ENCODE assay signal across 1 cellular context in the genomic region with DNA sequence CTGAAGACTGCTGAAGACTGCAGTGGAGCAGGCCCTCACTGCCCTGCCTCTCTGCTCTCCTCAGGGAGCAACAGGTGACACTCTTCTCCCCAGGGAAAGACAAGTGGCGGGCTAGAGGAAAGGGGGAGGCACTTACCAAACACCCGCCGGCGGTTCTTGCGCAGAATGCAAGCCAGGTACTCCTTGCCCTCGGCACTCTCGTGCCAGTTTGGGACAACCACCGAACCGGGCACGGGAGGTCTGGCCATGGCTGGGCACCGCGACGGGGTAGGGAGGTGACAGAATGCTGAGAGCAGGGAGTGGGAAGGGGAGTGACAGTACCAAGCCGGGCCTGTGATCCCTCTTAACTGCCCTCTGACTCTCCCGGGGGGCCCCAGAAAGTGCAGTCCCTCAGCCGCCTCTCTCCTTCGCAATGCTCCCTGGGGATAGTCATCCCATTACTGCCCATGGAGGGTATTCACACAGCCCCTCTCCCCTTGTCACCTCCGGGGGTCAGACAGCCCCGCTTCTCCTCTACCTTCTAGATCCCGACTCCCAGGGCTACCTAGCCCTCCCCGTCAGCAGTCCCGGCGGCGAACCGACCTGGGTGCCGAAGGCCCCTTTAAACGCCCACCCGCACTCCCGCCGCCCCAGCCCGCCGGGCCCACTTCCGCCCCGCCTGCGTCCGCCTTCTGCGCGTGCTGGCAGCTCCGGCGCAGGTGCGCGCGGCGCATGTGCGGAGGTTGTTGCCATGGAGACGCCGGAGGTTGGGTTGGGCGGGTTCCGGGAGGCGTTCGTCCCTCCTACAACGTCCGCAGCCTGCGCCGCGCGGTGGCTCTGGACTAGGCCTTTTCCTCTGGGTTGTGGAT.
TF ChIP-seq lines count a peak whose summit lies in the region.

A gene with protein sequence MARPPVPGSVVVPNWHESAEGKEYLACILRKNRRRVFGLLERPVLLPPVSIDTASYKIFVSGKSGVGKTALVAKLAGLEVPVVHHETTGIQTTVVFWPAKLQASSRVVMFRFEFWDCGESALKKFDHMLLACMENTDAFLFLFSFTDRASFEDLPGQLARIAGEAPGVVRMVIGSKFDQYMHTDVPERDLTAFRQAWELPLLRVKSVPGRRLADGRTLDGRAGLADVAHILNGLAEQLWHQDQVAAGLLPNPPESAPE (minus strand): TSS at position 689 of the 848 bp plus-strand sequence. CDS start 441 bp downstream, at position 248.

TF ChIP-seq in K562, 482 proteins besides CTCF, POLR2A, EP300 and RAD21 (continued from another document and continues in another):
- TF ChIP-seq RBM14 (IDR thresholded peaks at IDR 0.05; ENCODE audit: borderline replicate concordance, insufficient read depth, low read depth, low read length) (no peak), FUS (optimal IDR thresholded peaks at IDR 0.05; ENCODE audit: low read depth, low read length) (no peak), CEBPG (CRISPR knock-in tag; IDR thresholded peaks at IDR 0.05) (no peak), CEBPG (tag; conservative IDR thresholded peaks at IDR 0.05 in 1 of 2, IDR thresholded peaks at IDR 0.05 in 1 of 2) (no peak), HDAC2 (IDR thresholded peaks at IDR 0.05) (no peak; the same call in 1 of the 2 replicates), HIVEP1 (CRISPR knock-in tag; IDR thresholded peaks at IDR 0.05) (0 out of 2 replicates have a peak, but pooled peaks have one; percentile 66), FIP1L1 (IDR thresholded peaks at IDR 0.05; ENCODE audit: low read depth, low read length, poor library complexity, severe bottlenecking) (no peak), XRCC5 (IDR thresholded peaks at IDR 0.05; ENCODE audit: low read depth, low read length) (no peak), RBBP5 (IDR thresholded peaks at IDR 0.05; ENCODE audit: borderline replicate concordance, insufficient read depth, low read length, poor library complexity, severe bottlenecking) (peak; percentile 61), SMAD1 (IDR thresholded peaks at IDR 0.05; ENCODE audit: low read depth, low read length, partially characterized antibody) (peak; percentile 83), RFX7 (CRISPR knock-in tag; IDR thresholded peaks at IDR 0.05) (no peak), ILK (tag; IDR thresholded peaks at IDR 0.05; ENCODE audit: borderline replicate concordance, low read depth) (no peak), ZNF830 (CRISPR knock-in tag; IDR thresholded peaks at IDR 0.05) (no peak), HDAC1 (IDR thresholded peaks at IDR 0.05) (peak in 1 of 2 experiments; percentile 89; a peak in 1 of 4 replicates), SMC3 (conservative IDR thresholded peaks at IDR 0.05; ENCODE audit: insufficient read depth, low read depth, low read length) (no peak), ZFP30 (CRISPR knock-in tag; IDR thresholded peaks at IDR 0.05; ENCODE audit: borderline replicate concordance) (no peak), SREBF2 (CRISPR knock-in tag; IDR thresholded peaks at IDR 0.05) (no peak), FOS (IDR thresholded peaks at IDR 0.05; ENCODE audit: extremely low read depth, insufficient read length) (no peak), ZNF263 (CRISPR knock-in tag; IDR thresholded peaks at IDR 0.05; ENCODE audit: borderline replicate concordance) (no peak), ZNF431 (CRISPR knock-in tag; IDR thresholded peaks at IDR 0.05) (no peak; the same call in 1 of the 2 replicates), HMG20B (CRISPR knock-in tag; IDR thresholded peaks at IDR 0.05) (no peak)
- TF ChIP-seq, protein P1, sequence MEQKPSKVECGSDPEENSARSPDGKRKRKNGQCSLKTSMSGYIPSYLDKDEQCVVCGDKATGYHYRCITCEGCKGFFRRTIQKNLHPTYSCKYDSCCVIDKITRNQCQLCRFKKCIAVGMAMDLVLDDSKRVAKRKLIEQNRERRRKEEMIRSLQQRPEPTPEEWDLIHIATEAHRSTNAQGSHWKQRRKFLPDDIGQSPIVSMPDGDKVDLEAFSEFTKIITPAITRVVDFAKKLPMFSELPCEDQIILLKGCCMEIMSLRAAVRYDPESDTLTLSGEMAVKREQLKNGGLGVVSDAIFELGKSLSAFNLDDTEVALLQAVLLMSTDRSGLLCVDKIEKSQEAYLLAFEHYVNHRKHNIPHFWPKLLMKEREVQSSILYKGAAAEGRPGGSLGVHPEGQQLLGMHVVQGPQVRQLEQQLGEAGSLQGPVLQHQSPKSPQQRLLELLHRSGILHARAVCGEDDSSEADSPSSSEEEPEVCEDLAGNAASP (IDR thresholded peaks at IDR 0.05): no peak
- TF ChIP-seq, protein P2, sequence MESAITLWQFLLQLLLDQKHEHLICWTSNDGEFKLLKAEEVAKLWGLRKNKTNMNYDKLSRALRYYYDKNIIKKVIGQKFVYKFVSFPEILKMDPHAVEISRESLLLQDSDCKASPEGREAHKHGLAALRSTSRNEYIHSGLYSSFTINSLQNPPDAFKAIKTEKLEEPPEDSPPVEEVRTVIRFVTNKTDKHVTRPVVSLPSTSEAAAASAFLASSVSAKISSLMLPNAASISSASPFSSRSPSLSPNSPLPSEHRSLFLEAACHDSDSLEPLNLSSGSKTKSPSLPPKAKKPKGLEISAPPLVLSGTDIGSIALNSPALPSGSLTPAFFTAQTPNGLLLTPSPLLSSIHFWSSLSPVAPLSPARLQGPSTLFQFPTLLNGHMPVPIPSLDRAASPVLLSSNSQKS (CRISPR knock-in tag; IDR thresholded peaks at IDR 0.05): no peak
- TF ChIP-seq, protein P3, sequence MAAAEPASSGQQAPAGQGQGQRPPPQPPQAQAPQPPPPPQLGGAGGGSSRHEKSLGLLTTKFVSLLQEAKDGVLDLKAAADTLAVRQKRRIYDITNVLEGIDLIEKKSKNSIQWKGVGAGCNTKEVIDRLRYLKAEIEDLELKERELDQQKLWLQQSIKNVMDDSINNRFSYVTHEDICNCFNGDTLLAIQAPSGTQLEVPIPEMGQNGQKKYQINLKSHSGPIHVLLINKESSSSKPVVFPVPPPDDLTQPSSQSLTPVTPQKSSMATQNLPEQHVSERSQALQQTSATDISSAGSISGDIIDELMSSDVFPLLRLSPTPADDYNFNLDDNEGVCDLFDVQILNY (CRISPR knock-in tag; IDR thresholded peaks at IDR 0.05): no peak
- TF ChIP-seq, protein P4, sequence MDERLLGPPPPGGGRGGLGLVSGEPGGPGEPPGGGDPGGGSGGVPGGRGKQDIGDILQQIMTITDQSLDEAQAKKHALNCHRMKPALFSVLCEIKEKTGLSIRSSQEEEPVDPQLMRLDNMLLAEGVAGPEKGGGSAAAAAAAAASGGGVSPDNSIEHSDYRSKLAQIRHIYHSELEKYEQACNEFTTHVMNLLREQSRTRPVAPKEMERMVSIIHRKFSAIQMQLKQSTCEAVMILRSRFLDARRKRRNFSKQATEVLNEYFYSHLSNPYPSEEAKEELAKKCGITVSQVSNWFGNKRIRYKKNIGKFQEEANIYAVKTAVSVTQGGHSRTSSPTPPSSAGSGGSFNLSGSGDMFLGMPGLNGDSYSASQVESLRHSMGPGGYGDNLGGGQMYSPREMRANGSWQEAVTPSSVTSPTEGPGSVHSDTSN (CRISPR knock-in tag; IDR thresholded peaks at IDR 0.05; ENCODE audit: low read depth): no peak
- TF ChIP-seq, protein P4 (tag; conservative IDR thresholded peaks at IDR 0.05; ENCODE audit: low read depth): no peak
- TF ChIP-seq, protein P5, sequence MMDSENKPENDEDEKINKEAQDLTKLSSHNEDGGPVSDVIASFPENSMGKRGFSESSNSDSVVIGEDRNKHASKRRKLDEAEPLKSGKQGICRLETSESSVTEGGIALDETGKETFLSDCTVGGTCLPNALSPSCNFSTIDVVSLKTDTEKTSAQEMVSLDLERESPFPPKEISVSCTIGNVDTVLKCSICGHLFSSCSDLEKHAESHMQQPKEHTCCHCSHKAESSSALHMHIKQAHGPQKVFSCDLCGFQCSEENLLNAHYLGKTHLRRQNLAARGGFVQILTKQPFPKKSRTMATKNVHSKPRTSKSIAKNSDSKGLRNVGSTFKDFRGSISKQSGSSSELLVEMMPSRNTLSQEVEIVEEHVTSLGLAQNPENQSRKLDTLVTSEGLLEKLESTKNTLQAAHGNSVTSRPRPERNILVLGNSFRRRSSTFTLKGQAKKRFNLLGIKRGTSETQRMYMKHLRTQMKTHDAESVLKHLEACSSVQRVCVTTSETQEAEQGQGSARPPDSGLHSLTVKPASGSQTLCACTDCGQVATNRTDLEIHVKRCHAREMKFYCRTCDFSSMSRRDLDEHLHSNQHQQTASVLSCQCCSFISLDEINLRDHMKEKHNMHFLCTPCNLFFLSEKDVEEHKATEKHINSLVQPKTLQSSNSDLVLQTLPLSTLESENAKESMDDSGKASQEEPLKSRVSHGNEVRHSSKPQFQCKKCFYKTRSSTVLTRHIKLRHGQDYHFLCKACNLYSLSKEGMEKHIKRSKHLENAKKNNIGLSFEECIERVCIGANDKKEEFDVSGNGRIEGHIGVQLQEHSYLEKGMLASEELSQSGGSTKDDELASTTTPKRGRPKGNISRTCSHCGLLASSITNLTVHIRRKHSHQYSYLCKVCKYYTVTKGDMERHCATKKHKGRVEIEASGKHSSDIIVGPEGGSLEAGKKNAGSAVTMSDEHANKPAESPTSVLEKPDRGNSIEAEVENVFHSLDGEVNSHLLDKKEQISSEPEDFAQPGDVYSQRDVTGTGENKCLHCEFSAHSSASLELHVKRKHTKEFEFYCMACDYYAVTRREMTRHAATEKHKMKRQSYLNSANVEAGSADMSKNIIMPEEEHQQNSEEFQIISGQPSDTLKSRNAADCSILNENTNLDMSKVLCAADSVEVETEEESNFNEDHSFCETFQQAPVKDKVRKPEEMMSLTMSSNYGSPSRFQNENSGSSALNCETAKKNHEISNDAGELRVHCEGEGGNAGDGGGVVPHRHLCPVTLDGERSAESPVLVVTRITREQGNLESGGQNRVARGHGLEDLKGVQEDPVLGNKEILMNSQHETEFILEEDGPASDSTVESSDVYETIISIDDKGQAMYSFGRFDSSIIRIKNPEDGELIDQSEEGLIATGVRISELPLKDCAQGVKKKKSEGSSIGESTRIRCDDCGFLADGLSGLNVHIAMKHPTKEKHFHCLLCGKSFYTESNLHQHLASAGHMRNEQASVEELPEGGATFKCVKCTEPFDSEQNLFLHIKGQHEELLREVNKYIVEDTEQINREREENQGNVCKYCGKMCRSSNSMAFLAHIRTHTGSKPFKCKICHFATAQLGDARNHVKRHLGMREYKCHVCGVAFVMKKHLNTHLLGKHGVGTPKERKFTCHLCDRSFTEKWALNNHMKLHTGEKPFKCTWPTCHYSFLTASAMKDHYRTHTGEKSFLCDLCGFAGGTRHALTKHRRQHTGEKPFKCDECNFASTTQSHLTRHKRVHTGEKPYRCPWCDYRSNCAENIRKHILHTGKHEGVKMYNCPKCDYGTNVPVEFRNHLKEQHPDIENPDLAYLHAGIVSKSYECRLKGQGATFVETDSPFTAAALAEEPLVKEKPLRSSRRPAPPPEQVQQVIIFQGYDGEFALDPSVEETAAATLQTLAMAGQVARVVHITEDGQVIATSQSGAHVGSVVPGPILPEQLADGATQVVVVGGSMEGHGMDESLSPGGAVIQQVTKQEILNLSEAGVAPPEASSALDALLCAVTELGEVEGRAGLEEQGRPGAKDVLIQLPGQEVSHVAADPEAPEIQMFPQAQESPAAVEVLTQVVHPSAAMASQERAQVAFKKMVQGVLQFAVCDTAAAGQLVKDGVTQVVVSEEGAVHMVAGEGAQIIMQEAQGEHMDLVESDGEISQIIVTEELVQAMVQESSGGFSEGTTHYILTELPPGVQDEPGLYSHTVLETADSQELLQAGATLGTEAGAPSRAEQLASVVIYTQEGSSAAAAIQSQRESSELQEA (IDR thresholded peaks at IDR 0.05; ENCODE audit: low read depth): no peak
- TF ChIP-seq, protein P6, sequence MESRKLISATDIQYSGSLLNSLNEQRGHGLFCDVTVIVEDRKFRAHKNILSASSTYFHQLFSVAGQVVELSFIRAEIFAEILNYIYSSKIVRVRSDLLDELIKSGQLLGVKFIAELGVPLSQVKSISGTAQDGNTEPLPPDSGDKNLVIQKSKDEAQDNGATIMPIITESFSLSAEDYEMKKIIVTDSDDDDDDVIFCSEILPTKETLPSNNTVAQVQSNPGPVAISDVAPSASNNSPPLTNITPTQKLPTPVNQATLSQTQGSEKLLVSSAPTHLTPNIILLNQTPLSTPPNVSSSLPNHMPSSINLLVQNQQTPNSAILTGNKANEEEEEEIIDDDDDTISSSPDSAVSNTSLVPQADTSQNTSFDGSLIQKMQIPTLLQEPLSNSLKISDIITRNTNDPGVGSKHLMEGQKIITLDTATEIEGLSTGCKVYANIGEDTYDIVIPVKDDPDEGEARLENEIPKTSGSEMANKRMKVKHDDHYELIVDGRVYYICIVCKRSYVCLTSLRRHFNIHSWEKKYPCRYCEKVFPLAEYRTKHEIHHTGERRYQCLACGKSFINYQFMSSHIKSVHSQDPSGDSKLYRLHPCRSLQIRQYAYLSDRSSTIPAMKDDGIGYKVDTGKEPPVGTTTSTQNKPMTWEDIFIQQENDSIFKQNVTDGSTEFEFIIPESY (CRISPR knock-in tag; IDR thresholded peaks at IDR 0.05): peak; percentile 52; the same call in 1 of the 2 replicates
- TF ChIP-seq, protein P7, sequence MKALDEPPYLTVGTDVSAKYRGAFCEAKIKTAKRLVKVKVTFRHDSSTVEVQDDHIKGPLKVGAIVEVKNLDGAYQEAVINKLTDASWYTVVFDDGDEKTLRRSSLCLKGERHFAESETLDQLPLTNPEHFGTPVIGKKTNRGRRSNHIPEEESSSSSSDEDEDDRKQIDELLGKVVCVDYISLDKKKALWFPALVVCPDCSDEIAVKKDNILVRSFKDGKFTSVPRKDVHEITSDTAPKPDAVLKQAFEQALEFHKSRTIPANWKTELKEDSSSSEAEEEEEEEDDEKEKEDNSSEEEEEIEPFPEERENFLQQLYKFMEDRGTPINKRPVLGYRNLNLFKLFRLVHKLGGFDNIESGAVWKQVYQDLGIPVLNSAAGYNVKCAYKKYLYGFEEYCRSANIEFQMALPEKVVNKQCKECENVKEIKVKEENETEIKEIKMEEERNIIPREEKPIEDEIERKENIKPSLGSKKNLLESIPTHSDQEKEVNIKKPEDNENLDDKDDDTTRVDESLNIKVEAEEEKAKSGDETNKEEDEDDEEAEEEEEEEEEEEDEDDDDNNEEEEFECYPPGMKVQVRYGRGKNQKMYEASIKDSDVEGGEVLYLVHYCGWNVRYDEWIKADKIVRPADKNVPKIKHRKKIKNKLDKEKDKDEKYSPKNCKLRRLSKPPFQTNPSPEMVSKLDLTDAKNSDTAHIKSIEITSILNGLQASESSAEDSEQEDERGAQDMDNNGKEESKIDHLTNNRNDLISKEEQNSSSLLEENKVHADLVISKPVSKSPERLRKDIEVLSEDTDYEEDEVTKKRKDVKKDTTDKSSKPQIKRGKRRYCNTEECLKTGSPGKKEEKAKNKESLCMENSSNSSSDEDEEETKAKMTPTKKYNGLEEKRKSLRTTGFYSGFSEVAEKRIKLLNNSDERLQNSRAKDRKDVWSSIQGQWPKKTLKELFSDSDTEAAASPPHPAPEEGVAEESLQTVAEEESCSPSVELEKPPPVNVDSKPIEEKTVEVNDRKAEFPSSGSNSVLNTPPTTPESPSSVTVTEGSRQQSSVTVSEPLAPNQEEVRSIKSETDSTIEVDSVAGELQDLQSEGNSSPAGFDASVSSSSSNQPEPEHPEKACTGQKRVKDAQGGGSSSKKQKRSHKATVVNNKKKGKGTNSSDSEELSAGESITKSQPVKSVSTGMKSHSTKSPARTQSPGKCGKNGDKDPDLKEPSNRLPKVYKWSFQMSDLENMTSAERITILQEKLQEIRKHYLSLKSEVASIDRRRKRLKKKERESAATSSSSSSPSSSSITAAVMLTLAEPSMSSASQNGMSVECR (CRISPR knock-in tag; IDR thresholded peaks at IDR 0.05): no peak
